In the genomic region with DNA sequence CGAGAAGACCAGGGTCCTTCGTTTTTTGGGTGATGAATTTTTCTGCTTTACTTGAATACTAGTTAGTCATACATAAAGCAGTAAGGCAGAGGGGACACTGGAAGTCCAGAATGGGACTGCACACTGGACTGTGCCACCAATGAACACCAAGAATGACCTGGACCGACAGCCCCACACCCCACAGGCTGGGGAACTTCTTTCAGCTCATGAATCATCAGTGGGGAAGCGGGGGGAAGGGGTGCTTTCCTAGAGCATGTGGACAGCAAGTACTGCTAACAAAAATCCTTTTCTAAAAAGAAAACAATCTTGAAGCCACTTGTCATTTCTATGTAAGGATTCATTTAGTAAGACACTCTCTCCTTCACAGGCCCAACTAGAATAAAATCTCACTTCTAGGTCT, we compare ENCODE assay signal across 9 cellular contexts.
DNase-seq lines count a peak whose midpoint lies in the region; TF ChIP-seq lines count a peak whose summit lies in the region.
"Had no signal": no experiment of that assay in that cellular context is flagged by ENCODE, and none has a peak within 500 bp of the region (broad histone marks: within the 10 kb centered on the region; RNA-seq: fewer than 3 reads in every experiment).

No MANE protein-coding gene starts in this region.

- H3K4me2 ChIP-seq in neural progenitor cell: peak overlapping the region; percentile 17

- no peak for TF ChIP-seq EP300 in tibial nerve (IDR thresholded peaks at IDR 0.05)

- H3K36me3 ChIP-seq in neural progenitor cell (no peaks in the 10 kb centered on the region), tibial nerve (no peaks in the 10 kb centered on the region), prostate gland (no peaks in the 10 kb centered on the region)

- DNase-seq in GM03348 (ENCODE audit: low spot score): peak; percentile 32
- DNase-seq in HFFc6: peak; percentile 51
- no peak for DNase-seq in neural progenitor cell (ENCODE audit: low spot score)
- DNase-seq in tibial nerve (ENCODE audit: low spot score in 2 of 2): no peak
- DNase-seq in prostate gland (ENCODE audit: low spot score): no peak
- no peak for DNase-seq in LoVo (ENCODE audit: low spot score)
- DNase-seq: NCI-H187; stimulated activated CD4-positive, alpha-beta T cell treated with anti-CD3 and anti-CD28 coated beads, Interleukin-12 subunit alpha, Interleukin-12 subunit beta, amount 100 ng/mL, for 4 hours had no signal

- intact Hi-C loops in prostate gland (cut with DNase I): no loop called here

- H3K9me3 Mint-ChIP-seq in HFFc6: no peaks in the 10 kb centered on the region
- no peaks in the 10 kb centered on the region for H3K9me3 Mint-ChIP-seq in brain
- no peaks in the 10 kb centered on the region for H3K9me3 Mint-ChIP-seq in neural progenitor cell

- H3K9me3 ChIP-seq in neural progenitor cell (ENCODE audit: low read depth) (no peaks in the 10 kb centered on the region), tibial nerve (no peaks in the 10 kb centered on the region), prostate gland (no peaks in the 10 kb centered on the region)

- peaks cover 17% of the 10 kb centered on the region for H4K20me1 ChIP-seq in neural progenitor cell (ENCODE audit: low read depth)

- H3K36me3 Mint-ChIP-seq in HFFc6 (ENCODE audit: low read depth) (no peaks in the 10 kb centered on the region), brain (peaks cover 3% of the 10 kb centered on the region), neural progenitor cell (peaks cover 5% of the 10 kb centered on the region)

- H3F3A ChIP-seq in neural progenitor cell (ENCODE audit: low read depth): peaks cover 4% of the 10 kb centered on the region

- H3K4me1 ChIP-seq in neural progenitor cell (peaks cover 19% of the 10 kb centered on the region), tibial nerve (peaks cover 0 to 3% (median 0%) of the 10 kb centered on the region in 4 donors), prostate gland (replicated peaks) (no peaks in the 10 kb centered on the region)

- TF ChIP-seq POLR2A in tibial nerve (IDR thresholded peaks at IDR 0.05): no peak
- TF ChIP-seq POLR2A in prostate gland (IDR thresholded peaks at IDR 0.05): no peak

- H3K4me3 Mint-ChIP-seq in HFFc6 (peak overlapping the region; percentile 22), brain (peak overlapping the region in 1 of 5 experiments; percentile 9), neural progenitor cell (no peak overlapping the region)

- H3K27me3 Mint-ChIP-seq in HFFc6 (ENCODE audit: insufficient read depth) (no peaks in the 10 kb centered on the region), brain (no peaks in the 10 kb centered on the region), neural progenitor cell (ENCODE audit: insufficient read depth, low read depth) (no peaks in the 10 kb centered on the region)

- no peak overlapping the region for H3K4me3 ChIP-seq in neural progenitor cell
- H3K4me3 ChIP-seq in tibial nerve: no peak overlapping the region
- no peak overlapping the region for H3K4me3 ChIP-seq in prostate gland

- no peak for TF ChIP-seq CTCF in HFFc6 (IDR thresholded peaks at IDR 0.05)
- no peak for TF ChIP-seq CTCF in brain (conservative IDR thresholded peaks at IDR 0.05)
- no peak for TF ChIP-seq CTCF in neural progenitor cell (IDR thresholded peaks at IDR 0.05)
- TF ChIP-seq CTCF in tibial nerve (IDR thresholded peaks at IDR 0.05): no peak
- TF ChIP-seq CTCF in prostate gland (IDR thresholded peaks at IDR 0.05): no peak

- H2AFZ ChIP-seq in neural progenitor cell (replicated peaks): no peak overlapping the region

- H3K27ac ChIP-seq in neural progenitor cell: no peak overlapping the region
- H3K27ac ChIP-seq in tibial nerve: no peak overlapping the region
- H3K27ac ChIP-seq in prostate gland: no peak overlapping the region

- H3K27me3 ChIP-seq in neural progenitor cell (no peaks in the 10 kb centered on the region), tibial nerve (no peaks in the 10 kb centered on the region), prostate gland (replicated peaks; ENCODE audit: insufficient read depth) (no peaks in the 10 kb centered on the region)

- WGBS in tibial nerve, 2 donors: 59 to 66% methylated on average over 4 of the region's 4 CpGs
- WGBS in prostate gland: 66% methylated on average over 4 of the region's 4 CpGs

- no peaks in the 10 kb centered on the region for H3K79me2 ChIP-seq in neural progenitor cell (ENCODE audit: low read depth)

- H3K9ac ChIP-seq in neural progenitor cell: no peak overlapping the region

- H3K27ac Mint-ChIP-seq in HFFc6 (peak overlapping the region; percentile 24), brain (peak overlapping the region; percentile 7 to 86 (median 63)), neural progenitor cell (no peak overlapping the region)

- H3K4me1 Mint-ChIP-seq in HFFc6 (ENCODE audit: low read depth): peaks cover 24% of the 10 kb centered on the region
- H3K4me1 Mint-ChIP-seq in brain: peaks cover 37% of the 10 kb centered on the region
- H3K4me1 Mint-ChIP-seq in neural progenitor cell: peaks cover 17% of the 10 kb centered on the region

Comparison
In these comparisons a context has a peak if more than half of its experiments do, and no peak if none do; other contexts are left out.
1. DNase-seq: peak in GM03348 (single experiment) and HFFc6 (single experiment); none in neural progenitor cell (single experiment), tibial nerve (0 of 2), prostate gland (single experiment) and LoVo (single experiment).